22 cellular contexts compared by ENCODE assay signal in the genomic region with DNA sequence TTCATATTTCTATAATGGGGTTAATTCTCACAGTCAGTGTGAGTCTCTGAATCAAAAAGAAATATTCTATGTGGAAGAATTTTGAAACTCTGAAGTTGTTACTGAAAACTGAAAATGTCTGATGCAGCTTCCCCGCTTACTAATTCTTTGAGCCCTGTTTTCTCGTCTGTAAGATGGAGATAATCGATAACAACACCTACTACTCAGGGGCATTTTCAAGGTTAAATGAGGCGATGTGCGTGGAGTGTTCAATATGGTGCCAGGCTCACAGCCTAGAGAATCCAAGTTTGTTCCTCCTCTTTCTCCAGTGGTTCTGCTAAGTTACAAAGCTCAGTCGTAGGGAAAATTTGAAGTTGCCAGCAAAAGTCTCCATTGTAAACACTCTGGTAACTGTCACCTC.
"Had no signal": no experiment of that assay in that cellular context is flagged by ENCODE, and none has a peak within 500 bp of the region (broad histone marks: within the 10 kb centered on the region; RNA-seq: fewer than 3 reads in every experiment).

No MANE protein-coding gene starts in this region.

- H3K9me3 Mint-ChIP-seq: brain; central memory CD8-positive, alpha-beta T cell; T-helper 1 cell treated with Interleukin-12 subunit alpha and Interleukin-12 subunit beta and Interleukin-4 antibody, amounts not matched to agents 30 μg/mL and 1 μg/mL, for 36 hours; WTC11 had no signal

- H3K27ac Mint-ChIP-seq: activated CD8-positive, alpha-beta memory T cell treated with anti-CD3 and anti-CD28 coated beads, Interleukin-2, amount 10 ng/mL, durations not matched to agents 7 days and 5 days; brain; T-helper 1 cell treated with Interleukin-12 subunit alpha and Interleukin-12 subunit beta and Interleukin-4 antibody, amounts not matched to agents 30 μg/mL and 1 μg/mL, for 36 hours; WTC11 had no signal

- H3K4me3 Mint-ChIP-seq: activated CD8-positive, alpha-beta memory T cell treated with anti-CD3 and anti-CD28 coated beads, Interleukin-2, amount 10 ng/mL, durations not matched to agents 7 days and 5 days; brain; central memory CD8-positive, alpha-beta T cell; T-helper 1 cell treated with Interleukin-12 subunit alpha and Interleukin-12 subunit beta and Interleukin-4 antibody, amounts not matched to agents 30 μg/mL and 1 μg/mL, for 36 hours; WTC11 had no signal

- H3K36me3 Mint-ChIP-seq: activated CD8-positive, alpha-beta memory T cell treated with anti-CD3 and anti-CD28 coated beads, Interleukin-2, amount 10 ng/mL, durations not matched to agents 7 days and 5 days; brain; WTC11 had no signal

- H3K4me1 Mint-ChIP-seq: central memory CD8-positive, alpha-beta T cell; WTC11 had no signal

- H3K27me3 Mint-ChIP-seq: activated CD8-positive, alpha-beta memory T cell treated with anti-CD3 and anti-CD28 coated beads, Interleukin-2, amount 10 ng/mL, durations not matched to agents 7 days and 5 days; brain had no signal

- ATAC-seq: activated CD8-positive, alpha-beta memory T cell treated with anti-CD3 and anti-CD28 coated beads, Interleukin-2, amount 10 ng/mL, durations not matched to agents 7 days and 5 days; PC-3; WTC11 had no signal

- DNase-seq: activated CD4-positive, alpha-beta T cell treated with anti-CD3 and anti-CD28 coated beads, Interleukin-2, amount 50 U/mL, for 1 hour; activated CD4-positive, CD25-positive, alpha-beta regulatory T cell treated with anti-CD3 and anti-CD28 coated beads, Interleukin-2, amount 50 U/mL, for 72 hours; activated CD8-positive, alpha-beta memory T cell treated with anti-CD3 and anti-CD28 coated beads, Interleukin-2, amount 10 ng/mL, durations not matched to agents 7 days and 5 days; activated gamma-delta T cell treated with Interleukin-2 at 50 U/mL for 16 hours; activated naive CD4-positive, alpha-beta T cell treated with anti-CD3 and anti-CD28 coated beads, Interleukin-2, amount 50 U/mL, for 16 hours; amniotic stem cell; IMR-90; Kasumi-1; KBM-7; NCI-H1048; NCI-H146; NCI-H187 treated with DMSO at 0.1 percent for 48 hours; NCI-H2081 treated with DMSO at 0.1 percent for 48 hours; NCI-H446; NCI-H524; PC-3; SHP77 treated with DMSO at 0.1 percent for 48 hours; T-helper 9 cell had no signal
